In genomic region chr19:18558202-18558555, GRCh38 we compare ENCODE assay signal across 1 cellular context.
TF ChIP-seq lines count a peak whose summit lies in the region.

No MANE protein-coding gene starts in this region.

TF ChIP-seq in HepG2, 621 proteins besides CTCF, POLR2A, EP300 and RAD21:
- TF ChIP-seq AGO2 (optimal IDR thresholded peaks at IDR 0.05; ENCODE audit: low read depth, low read length) (peak; percentile 0), ZKSCAN8 (CRISPR knock-in tag; IDR thresholded peaks at IDR 0.05; ENCODE audit: borderline replicate concordance) (no peak), ZNF256 (CRISPR knock-in tag; conservative IDR thresholded peaks at IDR 0.05) (0 out of 2 replicates have a peak, but pooled peaks have one; percentile 15)
